1 cellular context compared by ENCODE assay signal in the genomic region with DNA sequence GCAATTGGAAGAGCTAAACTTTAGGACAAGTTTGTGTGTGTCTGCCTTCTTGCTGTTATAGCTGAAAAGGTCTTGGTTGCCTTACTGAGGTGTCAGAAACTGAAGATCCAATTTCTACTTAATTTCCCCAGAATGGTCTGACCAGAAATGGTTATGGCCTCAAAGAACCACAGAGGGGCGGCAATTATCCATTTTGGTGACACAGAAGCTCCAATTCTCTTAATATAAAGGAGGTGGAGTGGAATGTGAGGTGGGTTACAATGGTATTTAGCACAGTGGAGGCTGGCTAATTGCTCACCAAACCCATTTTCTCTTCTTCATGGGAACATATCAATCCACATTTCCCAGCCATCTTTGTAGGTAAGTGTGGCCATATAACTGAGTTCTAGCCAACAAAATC.
TF ChIP-seq lines count a peak whose summit lies in the region.

No MANE protein-coding gene starts in this region.

TF ChIP-seq in GM23338, 12 proteins besides CTCF, POLR2A, EP300 and RAD21 (continued from another document):
- TF ChIP-seq, protein P1, sequence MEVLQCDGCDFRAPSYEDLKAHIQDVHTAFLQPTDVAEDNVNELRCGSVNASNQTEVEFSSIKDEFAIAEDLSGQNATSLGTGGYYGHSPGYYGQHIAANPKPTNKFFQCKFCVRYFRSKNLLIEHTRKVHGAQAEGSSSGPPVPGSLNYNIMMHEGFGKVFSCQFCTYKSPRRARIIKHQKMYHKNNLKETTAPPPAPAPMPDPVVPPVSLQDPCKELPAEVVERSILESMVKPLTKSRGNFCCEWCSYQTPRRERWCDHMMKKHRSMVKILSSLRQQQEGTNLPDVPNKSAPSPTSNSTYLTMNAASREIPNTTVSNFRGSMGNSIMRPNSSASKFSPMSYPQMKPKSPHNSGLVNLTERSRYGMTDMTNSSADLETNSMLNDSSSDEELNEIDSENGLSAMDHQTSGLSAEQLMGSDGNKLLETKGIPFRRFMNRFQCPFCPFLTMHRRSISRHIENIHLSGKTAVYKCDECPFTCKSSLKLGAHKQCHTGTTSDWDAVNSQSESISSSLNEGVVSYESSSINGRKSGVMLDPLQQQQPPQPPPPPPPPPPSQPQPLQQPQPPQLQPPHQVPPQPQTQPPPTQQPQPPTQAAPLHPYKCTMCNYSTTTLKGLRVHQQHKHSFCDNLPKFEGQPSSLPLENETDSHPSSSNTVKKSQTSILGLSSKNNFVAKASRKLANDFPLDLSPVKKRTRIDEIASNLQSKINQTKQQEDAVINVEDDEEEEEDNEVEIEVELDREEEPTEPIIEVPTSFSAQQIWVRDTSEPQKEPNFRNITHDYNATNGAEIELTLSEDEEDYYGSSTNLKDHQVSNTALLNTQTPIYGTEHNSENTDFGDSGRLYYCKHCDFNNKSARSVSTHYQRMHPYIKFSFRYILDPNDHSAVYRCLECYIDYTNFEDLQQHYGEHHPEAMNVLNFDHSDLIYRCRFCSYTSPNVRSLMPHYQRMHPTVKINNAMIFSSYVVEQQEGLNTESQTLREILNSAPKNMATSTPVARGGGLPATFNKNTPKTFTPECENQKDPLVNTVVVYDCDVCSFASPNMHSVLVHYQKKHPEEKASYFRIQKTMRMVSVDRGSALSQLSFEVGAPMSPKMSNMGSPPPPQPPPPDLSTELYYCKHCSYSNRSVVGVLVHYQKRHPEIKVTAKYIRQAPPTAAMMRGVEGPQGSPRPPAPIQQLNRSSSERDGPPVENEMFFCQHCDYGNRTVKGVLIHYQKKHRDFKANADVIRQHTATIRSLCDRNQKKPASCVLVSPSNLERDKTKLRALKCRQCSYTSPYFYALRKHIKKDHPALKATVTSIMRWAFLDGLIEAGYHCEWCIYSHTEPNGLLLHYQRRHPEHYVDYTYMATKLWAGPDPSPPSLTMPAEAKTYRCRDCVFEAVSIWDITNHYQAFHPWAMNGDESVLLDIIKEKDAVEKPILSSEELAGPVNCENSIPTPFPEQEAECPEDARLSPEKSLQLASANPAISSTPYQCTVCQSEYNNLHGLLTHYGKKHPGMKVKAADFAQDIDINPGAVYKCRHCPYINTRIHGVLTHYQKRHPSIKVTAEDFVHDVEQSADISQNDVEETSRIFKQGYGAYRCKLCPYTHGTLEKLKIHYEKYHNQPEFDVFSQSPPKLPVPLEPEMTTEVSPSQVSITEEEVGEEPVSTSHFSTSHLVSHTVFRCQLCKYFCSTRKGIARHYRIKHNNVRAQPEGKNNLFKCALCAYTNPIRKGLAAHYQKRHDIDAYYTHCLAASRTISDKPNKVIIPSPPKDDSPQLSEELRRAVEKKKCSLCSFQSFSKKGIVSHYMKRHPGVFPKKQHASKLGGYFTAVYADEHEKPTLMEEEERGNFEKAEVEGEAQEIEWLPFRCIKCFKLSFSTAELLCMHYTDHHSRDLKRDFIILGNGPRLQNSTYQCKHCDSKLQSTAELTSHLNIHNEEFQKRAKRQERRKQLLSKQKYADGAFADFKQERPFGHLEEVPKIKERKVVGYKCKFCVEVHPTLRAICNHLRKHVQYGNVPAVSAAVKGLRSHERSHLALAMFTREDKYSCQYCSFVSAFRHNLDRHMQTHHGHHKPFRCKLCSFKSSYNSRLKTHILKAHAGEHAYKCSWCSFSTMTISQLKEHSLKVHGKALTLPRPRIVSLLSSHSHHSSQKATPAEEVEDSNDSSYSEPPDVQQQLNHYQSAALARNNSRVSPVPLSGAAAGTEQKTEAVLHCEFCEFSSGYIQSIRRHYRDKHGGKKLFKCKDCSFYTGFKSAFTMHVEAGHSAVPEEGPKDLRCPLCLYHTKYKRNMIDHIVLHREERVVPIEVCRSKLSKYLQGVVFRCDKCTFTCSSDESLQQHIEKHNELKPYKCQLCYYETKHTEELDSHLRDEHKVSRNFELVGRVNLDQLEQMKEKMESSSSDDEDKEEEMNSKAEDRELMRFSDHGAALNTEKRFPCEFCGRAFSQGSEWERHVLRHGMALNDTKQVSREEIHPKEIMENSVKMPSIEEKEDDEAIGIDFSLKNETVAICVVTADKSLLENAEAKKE (CRISPR knock-in tag; IDR thresholded peaks at IDR 0.05) = no peak
- TF ChIP-seq EZH2 (IDR thresholded peaks at IDR 0.05; ENCODE audit: low read depth, unreplicated experiment) = no peak
- TF ChIP-seq JUNB (IDR thresholded peaks at IDR 0.05; ENCODE audit: unreplicated experiment) = no peak
- TF ChIP-seq POLR2AphosphoS5 (IDR thresholded peaks at IDR 0.05; ENCODE audit: low read depth) = no peak
